In the genomic region with DNA sequence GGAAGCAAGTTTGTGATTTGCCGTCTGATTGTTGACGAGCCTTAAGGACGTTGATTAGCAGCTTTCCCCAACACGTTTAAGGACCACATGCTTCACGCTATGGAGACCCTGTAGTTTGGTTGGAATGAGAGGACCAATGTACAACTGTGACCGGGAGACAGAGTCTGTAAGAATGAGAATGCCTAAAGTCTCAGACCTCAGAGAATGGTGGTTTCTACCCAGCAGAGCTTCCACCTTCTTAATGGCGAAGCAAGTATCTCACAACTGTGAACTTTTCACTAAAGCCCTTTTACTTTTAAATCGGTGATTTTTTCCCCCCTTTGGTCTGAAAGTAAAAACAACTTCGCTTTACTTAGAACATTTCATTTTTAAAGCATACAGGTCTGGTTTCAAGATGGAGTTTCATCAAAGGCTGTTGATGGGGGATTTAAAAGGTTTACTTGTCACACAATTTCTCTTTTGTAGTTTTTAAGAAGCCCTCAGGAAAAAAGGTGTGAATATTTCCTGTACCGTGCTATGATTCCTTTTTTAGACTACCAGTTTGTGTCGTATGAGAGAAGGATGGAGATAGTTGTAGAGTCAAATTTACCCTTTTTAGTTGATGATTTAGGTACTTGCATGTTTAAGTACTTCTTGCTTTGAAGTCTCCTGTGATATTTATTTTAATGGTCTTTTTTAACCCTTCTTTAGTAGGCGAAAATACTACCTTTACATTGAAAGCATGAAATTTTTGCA, we compare ENCODE assay signal across 8 cellular contexts. TPM values are rescaled to one million over a fixed set of nuclear protein-coding genes. Genes with fewer than 3 reads are reported as not detected.
DNase-seq lines count a peak whose midpoint lies in the region; ATAC-seq and TF ChIP-seq lines count a peak whose summit lies in the region.

No MANE protein-coding gene starts in this region.

- no peaks in the 10 kb centered on the region for H3K27me3 Mint-ChIP-seq in CD4-positive, CD25-positive, alpha-beta regulatory T cell
- H3K27me3 Mint-ChIP-seq in neural crest cell (ENCODE audit: low read depth) = peaks cover 19% of the 10 kb centered on the region

- H3K4me3 Mint-ChIP-seq in CD4-positive, CD25-positive, alpha-beta regulatory T cell = peak overlapping the region; percentile 97 to 99 (median 98)
- H3K4me3 Mint-ChIP-seq in neural crest cell = peak overlapping the region; percentile 92

- TF ChIP-seq CTCF in neural crest cell (conservative IDR thresholded peaks at IDR 0.05) = no peak

- H3K4me1 Mint-ChIP-seq in CD4-positive, CD25-positive, alpha-beta regulatory T cell = peaks cover 34 to 80% (median 59%) of the 10 kb centered on the region in 4 donors
- peaks cover 23% of the 10 kb centered on the region for H3K4me1 Mint-ChIP-seq in neural crest cell

- H3K36me3 Mint-ChIP-seq in CD4-positive, CD25-positive, alpha-beta regulatory T cell = peaks cover 38% of the 10 kb centered on the region
- peaks cover 2% of the 10 kb centered on the region for H3K36me3 Mint-ChIP-seq in neural crest cell (ENCODE audit: low read depth)

- H3K36me3 ChIP-seq in CD4-positive, CD25-positive, alpha-beta regulatory T cell (ENCODE audit: control insufficient read depth, insufficient read depth, low read length) = peaks cover 13% of the 10 kb centered on the region
- H3K36me3 ChIP-seq in KOPT-K1 (ENCODE audit: insufficient read depth, low read length) = no peaks in the 10 kb centered on the region
- no peaks in the 10 kb centered on the region for H3K36me3 ChIP-seq in duodenal mucosa (ENCODE audit: control insufficient read depth in 1 of 2, insufficient read depth in 2 of 2, low read length in 2 of 2)

- H3K27me3 ChIP-seq in CD4-positive, CD25-positive, alpha-beta regulatory T cell (ENCODE audit: control insufficient read depth, insufficient read depth, low read length) = no peaks in the 10 kb centered on the region
- no peaks in the 10 kb centered on the region for H3K27me3 ChIP-seq in duodenal mucosa (ENCODE audit: control insufficient read depth in 1 of 2, insufficient read depth in 2 of 2, low read length in 2 of 2)

- DNase-seq in CD4-positive, CD25-positive, alpha-beta regulatory T cell = peak in 1 of 3 donors; percentile 44
- DNase-seq in neural crest cell (ENCODE audit: low read depth, low spot score) = no peak
- no peak for DNase-seq in NCI-H2171 treated with DMSO at 0.1 percent for 48 hours (lab: John Stamatoyannopoulos, UW)
- no peak for DNase-seq in GM19238 (ENCODE audit: insufficient read length, low spot score)
- no peak for DNase-seq in activated gamma-delta T cell (lab: John Stamatoyannopoulos, UW)

- no peaks in the 10 kb centered on the region for H3K9me3 ChIP-seq in CD4-positive, CD25-positive, alpha-beta regulatory T cell (ENCODE audit: control insufficient read depth in 2 of 2, low read length in 2 of 2)
- H3K9me3 ChIP-seq in KOPT-K1 (ENCODE audit: insufficient read depth, low read length, poor library complexity, severe bottlenecking) (no peaks in the 10 kb centered on the region), duodenal mucosa (ENCODE audit: control insufficient read depth in 1 of 2, low read length in 2 of 2) (no peaks in the 10 kb centered on the region)

- no peaks in the 10 kb centered on the region for H3K9me3 Mint-ChIP-seq in CD4-positive, CD25-positive, alpha-beta regulatory T cell
- H3K9me3 Mint-ChIP-seq in neural crest cell = no peaks in the 10 kb centered on the region

- H3K4me3 ChIP-seq in CD4-positive, CD25-positive, alpha-beta regulatory T cell (ENCODE audit: low read depth, low read length) = peak overlapping the region; percentile 99
- peak overlapping the region; percentile 80 to 81 for H3K4me3 ChIP-seq in duodenal mucosa (ENCODE audit: low read depth in 1 of 2, low read length in 2 of 2)

- H3K27ac ChIP-seq in CD4-positive, CD25-positive, alpha-beta regulatory T cell (ENCODE audit: insufficient read depth, low read length, poor library complexity, severe bottlenecking) = peak overlapping the region; percentile 93
- H3K27ac ChIP-seq in KOPT-K1 (ENCODE audit: low read depth, low read length, poor library complexity, severe bottlenecking) = peak overlapping the region; percentile 82
- H3K27ac ChIP-seq in duodenal mucosa (ENCODE audit: low read depth, low read length) = no peak overlapping the region

- peak overlapping the region; percentile 77 to 97 (median 96) for H3K27ac Mint-ChIP-seq in CD4-positive, CD25-positive, alpha-beta regulatory T cell
- H3K27ac Mint-ChIP-seq in neural crest cell (ENCODE audit: unreplicated experiment) = peak overlapping the region; percentile 89

- H3K9ac ChIP-seq in duodenal mucosa (ENCODE audit: low read depth in 1 of 2, low read length in 2 of 2) = peak overlapping the region; percentile 56 to 63

- H3K4me1 ChIP-seq in CD4-positive, CD25-positive, alpha-beta regulatory T cell (ENCODE audit: control insufficient read depth, insufficient read depth, low read length, poor library complexity, severe bottlenecking) = peaks cover 80% of the 10 kb centered on the region
- peaks cover 26 to 35% of the 10 kb centered on the region in 2 donors for H3K4me1 ChIP-seq in duodenal mucosa (ENCODE audit: control insufficient read depth in 1 of 2, insufficient read depth in 2 of 2, low read length in 2 of 2)

- ATAC-seq in CD4-positive, CD25-positive, alpha-beta regulatory T cell (ENCODE audit: low read depth in 2 of 2) = no peak
- ATAC-seq in HG02588 (IDR thresholded peaks at IDR 0.05; ENCODE audit: unreplicated experiment) = no peak

RNA-seq across cellular contexts. Expression of gene TTC39C, which starts 1.5 kb away (rescaled TPM):
- 274 TPM for total RNA-seq in CD4-positive, CD25-positive, alpha-beta regulatory T cell
- 100 to 1,000 TPM; 109 to 206 (median 167) TPM for polyA plus RNA-seq in CD4-positive, CD25-positive, alpha-beta regulatory T cell
- total RNA-seq in neural crest cell = 23.0 and 23.5 TPM in 2 replicates

Comparison
In these comparisons a context has a peak if more than half of its experiments do, and no peak if none do; other contexts are left out.
1. RNA of gene TTC39C, which starts 1.5 kb away (total RNA-seq): 274 TPM in CD4-positive, CD25-positive, alpha-beta regulatory T cell (single experiment); 23.0 to 23.5 TPM in neural crest cell; every median in the first group is over 10 times any median in the second.